Comparison of ENCODE assay signal across 1 cellular context in genomic region chr1:228964178-228964819, GRCh38.
TF ChIP-seq lines count a peak whose summit lies in the region.

No MANE protein-coding gene starts in this region.

TF ChIP-seq in HepG2, 621 proteins besides CTCF, POLR2A, EP300 and RAD21 (continued from another document):
- TF ChIP-seq MED1 (CRISPR knock-in tag; IDR thresholded peaks at IDR 0.05) (0 out of 2 replicates have a peak, but pooled peaks have one; percentile 47), ZBTB1 (CRISPR knock-in tag; IDR thresholded peaks at IDR 0.05; ENCODE audit: borderline replicate concordance) (no peak), RARA (CRISPR knock-in tag; IDR thresholded peaks at IDR 0.05) (peak; percentile 75), KDM5B (CRISPR knock-in tag; IDR thresholded peaks at IDR 0.05; ENCODE audit: borderline replicate concordance) (no peak), MAZ (IDR thresholded peaks at IDR 0.05; ENCODE audit: borderline replicate concordance, low read depth, low read length) (no peak), MAZ (CRISPR knock-in tag; IDR thresholded peaks at IDR 0.05; ENCODE audit: low read depth) (peak; percentile 50), ASH2L (IDR thresholded peaks at IDR 0.05; ENCODE audit: insufficient read length, low read depth, low read length) (peak; percentile 92), ELK4 (CRISPR knock-in tag; IDR thresholded peaks at IDR 0.05; ENCODE audit: borderline replicate concordance) (no peak), ARID5B (CRISPR knock-in tag; IDR thresholded peaks at IDR 0.05) (peak; percentile 81)
